ENCODE assay signal across 18 cellular contexts in the genomic region with DNA sequence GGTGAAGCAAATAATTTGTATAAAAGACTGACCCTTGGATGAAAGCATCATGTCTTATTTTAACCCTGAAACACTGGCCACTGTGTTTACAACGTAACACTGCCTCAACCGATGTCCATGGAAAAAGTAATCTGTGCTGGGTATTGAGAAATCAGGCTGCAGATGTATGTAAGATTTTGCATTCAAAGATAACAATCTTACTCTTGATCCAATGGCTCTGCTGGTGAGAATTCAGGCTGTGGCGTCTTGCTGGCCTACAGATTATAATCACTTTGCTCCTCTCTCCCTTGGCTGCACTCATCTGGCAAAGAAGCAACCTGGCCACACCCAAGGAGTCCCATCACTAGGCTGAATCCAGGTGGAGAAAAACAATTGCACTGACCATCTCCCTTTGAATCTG.
"Had no signal": no experiment of that assay in that cellular context is flagged by ENCODE, and none has a peak within 500 bp of the region (broad histone marks: within the 10 kb centered on the region; RNA-seq: fewer than 3 reads in every experiment).

No MANE protein-coding gene starts in this region.

- DNase-seq: activated CD4-positive, alpha-beta memory T cell treated with anti-CD3 and anti-CD28 coated beads, Interleukin-2, amount 10 ng/mL, durations not matched to agents 7 days and 5 days; activated CD4-positive, alpha-beta T cell treated with anti-CD3 and anti-CD28 coated beads for 1 hour; activated CD8-positive, alpha-beta memory T cell treated with anti-CD3 and anti-CD28 coated beads, Interleukin-2, amount 10 ng/mL, durations not matched to agents 7 days and 5 days; activated naive CD4-positive, alpha-beta T cell treated with Interleukin-2 at 50 U/mL for 16 hours; activated naive CD8-positive, alpha-beta T cell treated with anti-CD3 and anti-CD28 coated beads, Interleukin-2, amount 10 ng/mL, durations not matched to agents 7 days and 5 days; anterior cingulate cortex; central memory CD4-positive, alpha-beta T cell; colonic mucosa; erythroblast; immature natural killer cell; retina; spleen; stimulated activated naive CD4-positive, alpha-beta T cell; T-helper 17 cell had no signal

- H3K27me3 Mint-ChIP-seq: activated CD8-positive, alpha-beta memory T cell treated with anti-CD3 and anti-CD28 coated beads, Interleukin-2, amount 10 ng/mL, durations not matched to agents 7 days and 5 days; activated naive CD8-positive, alpha-beta T cell treated with anti-CD3 and anti-CD28 coated beads, Interleukin-2, amount 10 ng/mL, durations not matched to agents 7 days and 5 days; brain; natural killer cell treated with Interleukin-12 subunit alpha and Interleukin-12 subunit beta and Interleukin-15 and Interleukin-18, amount 100 ng/mL, for 72 hours; T-helper 17 cell had no signal

- H3K4me1 Mint-ChIP-seq: activated CD4-positive, alpha-beta memory T cell treated with anti-CD3 and anti-CD28 coated beads, Interleukin-2, amount 10 ng/mL, durations not matched to agents 7 days and 5 days; activated CD8-positive, alpha-beta memory T cell treated with anti-CD3 and anti-CD28 coated beads, Interleukin-2, amount 10 ng/mL, durations not matched to agents 7 days and 5 days; T-helper 17 cell had no signal

- H3K4me1 ChIP-seq: colonic mucosa, parathyroid adenoma, spleen had no signal

- H3K9ac ChIP-seq: parathyroid adenoma had no signal

- H3K36me3 Mint-ChIP-seq: activated CD8-positive, alpha-beta memory T cell treated with anti-CD3 and anti-CD28 coated beads, Interleukin-2, amount 10 ng/mL, durations not matched to agents 7 days and 5 days; immature natural killer cell; natural killer cell treated with Interleukin-12 subunit alpha and Interleukin-12 subunit beta and Interleukin-15 and Interleukin-18, amount 100 ng/mL, for 72 hours had no signal

- H3K27me3 ChIP-seq: colonic mucosa had no signal

- ATAC-seq: activated CD8-positive, alpha-beta memory T cell treated with anti-CD3 and anti-CD28 coated beads, Interleukin-2, amount 10 ng/mL, durations not matched to agents 7 days and 5 days; natural killer cell treated with Interleukin-12 subunit alpha and Interleukin-12 subunit beta and Interleukin-15 and Interleukin-18, amount 100 ng/mL, for 72 hours; T-helper 17 cell had no signal

- H2AFZ ChIP-seq: parathyroid adenoma had no signal

- H3K9me3 ChIP-seq: colonic mucosa, spleen had no signal

- H3K27ac Mint-ChIP-seq: activated CD4-positive, alpha-beta memory T cell treated with anti-CD3 and anti-CD28 coated beads, Interleukin-2, amount 10 ng/mL, durations not matched to agents 7 days and 5 days; activated CD8-positive, alpha-beta memory T cell treated with anti-CD3 and anti-CD28 coated beads, Interleukin-2, amount 10 ng/mL, durations not matched to agents 7 days and 5 days; activated naive CD8-positive, alpha-beta T cell treated with anti-CD3 and anti-CD28 coated beads, Interleukin-2, amount 10 ng/mL, durations not matched to agents 7 days and 5 days; immature natural killer cell; natural killer cell treated with Interleukin-12 subunit alpha and Interleukin-12 subunit beta and Interleukin-15 and Interleukin-18, amount 100 ng/mL, for 72 hours; T-helper 17 cell had no signal

- H3K27ac ChIP-seq: colonic mucosa, parathyroid adenoma, spleen, VCaP had no signal

- H3K36me3 ChIP-seq: colonic mucosa, spleen had no signal

- H3K4me3 Mint-ChIP-seq: activated CD4-positive, alpha-beta memory T cell treated with anti-CD3 and anti-CD28 coated beads, Interleukin-2, amount 10 ng/mL, durations not matched to agents 7 days and 5 days; activated CD8-positive, alpha-beta memory T cell treated with anti-CD3 and anti-CD28 coated beads, Interleukin-2, amount 10 ng/mL, durations not matched to agents 7 days and 5 days; activated naive CD8-positive, alpha-beta T cell treated with anti-CD3 and anti-CD28 coated beads, Interleukin-2, amount 10 ng/mL, durations not matched to agents 7 days and 5 days; brain; immature natural killer cell; natural killer cell treated with Interleukin-12 subunit alpha and Interleukin-12 subunit beta and Interleukin-15 and Interleukin-18, amount 100 ng/mL, for 72 hours; T-helper 17 cell had no signal

- H3K9me3 Mint-ChIP-seq: activated naive CD8-positive, alpha-beta T cell treated with anti-CD3 and anti-CD28 coated beads, Interleukin-2, amount 10 ng/mL, durations not matched to agents 7 days and 5 days; natural killer cell treated with Interleukin-12 subunit alpha and Interleukin-12 subunit beta and Interleukin-15 and Interleukin-18, amount 100 ng/mL, for 72 hours had no signal

- H3K4me3 ChIP-seq: colonic mucosa, spleen had no signal
